In the genomic region with DNA sequence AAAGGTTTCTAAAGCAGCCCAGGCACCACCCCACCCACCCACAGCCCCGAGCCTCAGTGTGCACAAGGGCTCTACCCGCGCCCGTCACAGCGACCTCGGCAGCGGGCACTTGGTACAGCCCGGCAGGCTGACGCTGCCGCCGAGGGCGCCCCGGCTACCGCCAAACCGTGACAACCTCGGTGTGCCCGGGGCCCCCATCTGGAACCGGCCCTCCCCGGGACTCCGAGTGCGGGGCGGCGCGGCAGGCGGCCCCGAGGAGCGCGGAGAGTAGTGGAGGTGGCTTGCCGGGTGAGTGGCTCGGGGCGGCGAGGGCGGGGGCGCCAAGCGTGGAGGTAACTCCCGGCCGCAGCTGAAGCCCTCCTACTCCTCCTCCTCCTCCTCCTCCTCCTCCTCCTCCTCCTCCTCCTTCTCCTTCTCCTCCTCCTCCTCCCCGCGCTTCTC, we compare ENCODE assay signal across 8 cellular contexts. TPM values are rescaled to one million over a fixed set of nuclear protein-coding genes. Genes with fewer than 3 reads are reported as not detected.
A peak's percentile ranks its signal among the peaks of the same experiment; 100 is the strongest.
DNase-seq lines count a peak whose midpoint lies in the region; ATAC-seq and TF ChIP-seq lines count a peak whose summit lies in the region.

A gene (plus strand): TSS at position 418 of the 441 bp plus-strand sequence. CDS start 503 bp downstream, outside the sequence.

- H3K27ac ChIP-seq in CD8-positive, alpha-beta T cell (ENCODE audit: low read depth, low read length) = no peak within 1 kb of the TSS
- H3K27ac ChIP-seq in ectodermal cell (ENCODE audit: insufficient read depth, low read depth, low read length, poor library complexity, severe bottlenecking) = no peak within 1 kb of the TSS
- no peak within 1 kb of the TSS for H3K27ac ChIP-seq in mucosa of rectum (ENCODE audit: low read depth in 2 of 2, low read length in 2 of 2)
- H3K27ac ChIP-seq in subcutaneous abdominal adipose tissue (ENCODE audit: low read depth, low read length) = peak within 1 kb of the TSS; percentile 30

- H3K9me3 ChIP-seq in CD8-positive, alpha-beta T cell (ENCODE audit: low read length) = no peaks in the 10 kb centered on the region
- no peaks in the 10 kb centered on the region for H3K9me3 ChIP-seq in ectodermal cell (ENCODE audit: control insufficient read depth, low read length)
- no peaks in the 10 kb centered on the region for H3K9me3 ChIP-seq in mucosa of rectum (ENCODE audit: control insufficient read depth in 2 of 2, low read length in 2 of 2)
- H3K9me3 ChIP-seq in subcutaneous abdominal adipose tissue (ENCODE audit: control insufficient read depth in 5 of 5, low read length in 5 of 5) = no peaks in the 10 kb centered on the region

- H3K9me3 Mint-ChIP-seq in CD8-positive, alpha-beta T cell = no peaks in the 10 kb centered on the region

- POLR2A ChIA-PET in CD8-positive, alpha-beta T cell (lab: Charles Lee) = interaction anchor here (1.4 to 2.6 kb wide), 2 partner anchors 30 to 41 kb away, joined by 4 to 6 read pairs; no protein-coding TSS in a partner anchor

- peak within 1 kb of the TSS; percentile 64 for H3K4me3 ChIP-seq in CD8-positive, alpha-beta T cell (ENCODE audit: low read depth, low read length)
- peak within 1 kb of the TSS; percentile 25; the same call in 1 of the 2 replicates for H3K4me3 ChIP-seq in HFF-Myc (replicated peaks; ENCODE audit: low read depth, low read length)
- H3K4me3 ChIP-seq in WI38 (ENCODE audit: low read depth, low read length) = peak within 1 kb of the TSS; percentile 38
- peak within 1 kb of the TSS; percentile 47 for H3K4me3 ChIP-seq in ectodermal cell (ENCODE audit: insufficient read depth, low read depth, low read length)
- peak within 1 kb of the TSS; percentile 26 to 59 for H3K4me3 ChIP-seq in mucosa of rectum (ENCODE audit: low read length in 2 of 2)
- peak within 1 kb of the TSS; percentile 61 to 73 (median 66) for H3K4me3 ChIP-seq in subcutaneous abdominal adipose tissue (ENCODE audit: low read depth in 1 of 5, low read length in 5 of 5)

- no peak for TF ChIP-seq CTCF in CD8-positive, alpha-beta T cell (IDR thresholded peaks at IDR 0.05)
- no peak for TF ChIP-seq CTCF in HFF-Myc (IDR thresholded peaks at IDR 0.05; ENCODE audit: low read depth, low read length, missing control alignments)
- TF ChIP-seq CTCF in WI38 (IDR thresholded peaks at IDR 0.05; ENCODE audit: low read depth, low read length) = no peak

- intact Hi-C loops in CD8-positive, alpha-beta T cell (cut with DNase I, micrococcal nuclease) = loop anchor here (1.0 to 10.0 kb wide), 6 partner anchors 10 to 564 kb away; a partner anchor contains a TSS

- peaks cover 10% of the 10 kb centered on the region for H3K27me3 ChIP-seq in CD8-positive, alpha-beta T cell (ENCODE audit: insufficient read depth, low read length)
- peaks cover 70% of the 10 kb centered on the region for H3K27me3 ChIP-seq in ectodermal cell (ENCODE audit: control insufficient read depth, insufficient read depth, low read length, poor library complexity, severe bottlenecking)
- H3K27me3 ChIP-seq in mucosa of rectum (ENCODE audit: control insufficient read depth in 2 of 2, insufficient read depth in 2 of 2, low read length in 2 of 2) = peaks cover 41 to 47% of the 10 kb centered on the region in 2 donors
- peaks cover 13 to 33% (median 19%) of the 10 kb centered on the region in 5 donors for H3K27me3 ChIP-seq in subcutaneous abdominal adipose tissue (ENCODE audit: control insufficient read depth in 5 of 5, insufficient read depth in 4 of 5, low read length in 5 of 5)

- 0 to 1% methylated on average over 37 to 38 of the region's 39 CpGs for WGBS in ectodermal cell, 2 experiments

- peaks cover 17% of the 10 kb centered on the region for H3K4me1 Mint-ChIP-seq in CD8-positive, alpha-beta T cell (ENCODE audit: low read depth)

- H3K27ac Mint-ChIP-seq in CD8-positive, alpha-beta T cell = peak within 1 kb of the TSS; percentile 43

- H3K36me3 Mint-ChIP-seq in CD8-positive, alpha-beta T cell = no peaks in the 10 kb centered on the region

- peak in 6 of 7 experiments; percentile 3 to 62 (median 28) for DNase-seq in CD8-positive, alpha-beta T cell
- no peak for DNase-seq in HFF-Myc (ENCODE audit: extremely low read depth, low read depth)
- no peak for DNase-seq in NCI-H1105 (lab: John Stamatoyannopoulos, UW)
- DNase-seq in hippocampal formation (lab: John Stamatoyannopoulos, UW) = no peak

- H3K4me1 ChIP-seq in CD8-positive, alpha-beta T cell (ENCODE audit: insufficient read depth, low read length) = peaks cover 21% of the 10 kb centered on the region
- H3K4me1 ChIP-seq in ectodermal cell (ENCODE audit: control insufficient read depth, insufficient read depth, low read length) = peaks cover 8% of the 10 kb centered on the region
- peaks cover 9 to 10% of the 10 kb centered on the region in 2 donors for H3K4me1 ChIP-seq in mucosa of rectum (ENCODE audit: control insufficient read depth in 2 of 2, insufficient read depth in 2 of 2, low read length in 2 of 2)
- peaks cover 0 to 36% (median 24%) of the 10 kb centered on the region in 5 donors for H3K4me1 ChIP-seq in subcutaneous abdominal adipose tissue (ENCODE audit: control insufficient read depth in 5 of 5, insufficient read depth in 5 of 5, low read length in 5 of 5)

- peaks cover 32% of the 10 kb centered on the region for H3K27me3 Mint-ChIP-seq in CD8-positive, alpha-beta T cell (ENCODE audit: low read depth)

- peak; percentile 34 for ATAC-seq in CD8-positive, alpha-beta T cell

- CTCF ChIA-PET in CD8-positive, alpha-beta T cell (lab: Charles Lee) = interaction anchor here (1.0 to 1.5 kb wide), 5 partner anchors 11 to 102 kb away, joined by 3 to 5 read pairs (median 4); no protein-coding TSS in a partner anchor

- no peak within 1 kb of the TSS for H3K9ac ChIP-seq in mucosa of rectum (ENCODE audit: low read depth in 1 of 2, low read length in 2 of 2)
- H3K9ac ChIP-seq in subcutaneous abdominal adipose tissue (ENCODE audit: low read length in 5 of 5) = peak within 1 kb of the TSS in 3 of 5 donors; percentile 11 to 51 (median 28)

- peak within 1 kb of the TSS; percentile 87 for H3K4me3 Mint-ChIP-seq in CD8-positive, alpha-beta T cell

- H3K36me3 ChIP-seq in CD8-positive, alpha-beta T cell (ENCODE audit: insufficient read depth, low read length) = no peaks in the 10 kb centered on the region
- no peaks in the 10 kb centered on the region for H3K36me3 ChIP-seq in ectodermal cell (ENCODE audit: control insufficient read depth, insufficient read depth, low read length)
- H3K36me3 ChIP-seq in mucosa of rectum (ENCODE audit: control insufficient read depth in 2 of 2, insufficient read depth in 2 of 2, low read length in 2 of 2) = no peaks in the 10 kb centered on the region
- H3K36me3 ChIP-seq in subcutaneous abdominal adipose tissue (ENCODE audit: control insufficient read depth in 5 of 5, insufficient read depth in 5 of 5, low read length in 5 of 5) = no peaks in the 10 kb centered on the region

RNA-seq across cellular contexts. Expression of the gene that starts here (rescaled TPM):
- total RNA-seq in CD8-positive, alpha-beta T cell = under 1 TPM; 0.24 to 0.28 TPM
- polyA plus RNA-seq in ectodermal cell (2013, experiment 1 of 4) = 4.0 TPM
- polyA plus RNA-seq in ectodermal cell (2013, experiment 2 of 4) = 2.8 TPM
- polyA plus RNA-seq in ectodermal cell (2013, experiment 3 of 4) = 3.5 TPM
- 2.6 TPM for polyA plus RNA-seq in ectodermal cell (2013, experiment 4 of 4)

Comparison
In these comparisons a context has a peak if more than half of its experiments do, and no peak if none do; other contexts are left out.
1. Peak in DNase-seq, ATAC-seq and H3K4me3 ChIP-seq in CD8-positive, alpha-beta T cell; RNA of the gene not detected or under 1 TPM.
2. H3K9ac ChIP-seq: peak in subcutaneous abdominal adipose tissue (3 of 5); none in mucosa of rectum (0 of 2).
3. Peak in every context shown above with its lines, with median percentiles within 50 percentile points of each other: H3K4me3 ChIP-seq.